1 cellular context compared by ENCODE assay signal in genomic region chr17:81419886-81420768, GRCh38.
TF ChIP-seq lines count a peak whose summit lies in the region.

No MANE protein-coding gene starts in this region.

TF ChIP-seq in HEK293, 187 proteins besides CTCF, POLR2A, EP300 and RAD21 (continued from another document):
- no peak for TF ChIP-seq PRDM6 (tag by site-specific recombination; IDR thresholded peaks at IDR 0.05)
- TF ChIP-seq YY1 (tag by site-specific recombination; IDR thresholded peaks at IDR 0.05) = 0 out of 2 replicates have a peak, but pooled peaks have one; percentile 2
- TF ChIP-seq ZNF529 (tag by site-specific recombination; IDR thresholded peaks at IDR 0.05; ENCODE audit: insufficient replicate concordance) = no peak
- TF ChIP-seq ZNF16 (tag by site-specific recombination; IDR thresholded peaks at IDR 0.05; ENCODE audit: low read depth) = no peak
- TF ChIP-seq ZBTB21 (tag by site-specific recombination; IDR thresholded peaks at IDR 0.05) = no peak
- TF ChIP-seq ZBTB11 (tag by site-specific recombination; conservative IDR thresholded peaks at IDR 0.05; ENCODE audit: low read depth) = no peak
- TF ChIP-seq ZNF175 (tag by site-specific recombination; IDR thresholded peaks at IDR 0.05) = no peak
- peak; percentile 38; the same call in 1 of the 2 replicates for TF ChIP-seq ZBTB20 (tag by site-specific recombination; IDR thresholded peaks at IDR 0.05)
- peak; percentile 74 for TF ChIP-seq HIC1 (tag by site-specific recombination; IDR thresholded peaks at IDR 0.05)
- no peak for TF ChIP-seq ZNF639 (tag by site-specific recombination; IDR thresholded peaks at IDR 0.05)
- TF ChIP-seq ZBTB48 (tag by site-specific recombination; IDR thresholded peaks at IDR 0.05) = no peak
